Comparison of ENCODE assay signal across 22 cellular contexts in the genomic region with DNA sequence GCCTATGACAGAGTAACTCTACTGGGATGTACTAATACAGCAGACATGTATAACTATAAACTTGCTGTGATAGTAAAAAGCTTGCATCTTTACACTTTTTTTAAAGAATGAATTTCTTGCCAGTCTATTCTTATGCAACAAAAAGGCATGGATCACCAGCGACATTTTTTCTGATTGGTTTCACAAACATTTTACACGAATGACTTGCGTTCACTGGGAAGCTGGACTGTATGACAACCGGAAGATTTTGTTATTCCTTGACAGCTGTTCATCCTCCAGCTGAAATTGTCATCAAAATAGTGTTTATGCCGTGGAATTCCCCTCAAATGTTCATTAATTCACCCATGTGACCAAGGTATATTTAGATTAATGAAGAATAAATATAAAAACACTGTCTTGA.
DNase-seq lines count a peak whose midpoint lies in the region; TF ChIP-seq lines count a peak whose summit lies in the region.
"Had no signal": no experiment of that assay in that cellular context is flagged by ENCODE, and none has a peak within 500 bp of the region (broad histone marks: within the 10 kb centered on the region; RNA-seq: fewer than 3 reads in every experiment).

No MANE protein-coding gene starts in this region.

- H3K27me3 ChIP-seq in tibial artery (no peaks in the 10 kb centered on the region), testis (no peaks in the 10 kb centered on the region)
- H3K27me3 ChIP-seq: BE2C; BLaER1 treated with 17β-estradiol and CSF1 and Interleukin-3, amounts not matched to agents 10 nM and 100 nM had no signal

- POLR2A ChIA-PET in OCI-LY7 (lab: Charles Lee), result interaction anchor here (1.0 kb wide), 1 partner anchor 395 kb away, joined by 3 read pairs; no protein-coding TSS in a partner anchor

- no peak overlapping the region for H3K4me2 ChIP-seq in OCI-LY7 (ENCODE audit: low read length)
- H3K4me2 ChIP-seq: A549; BLaER1 treated with 17β-estradiol and CSF1 and Interleukin-3, amounts not matched to agents 10 nM and 100 nM; GM23338 had no signal

- intact Hi-C loops in OCI-LY7 (cut with micrococcal nuclease; ENCODE audit: unreplicated experiment), result no loop called here
- intact Hi-C loops in tibial artery (cut with DNase I; ENCODE audit: low total_unique reads), result no loop called here
- intact Hi-C loops in testis (cut with DNase I; ENCODE audit: low total_unique reads), result no loop called here

- no peaks in the 10 kb centered on the region for H3K9me3 ChIP-seq in OCI-LY7 (ENCODE audit: low read length)
- no peaks in the 10 kb centered on the region for H3K9me3 ChIP-seq in tibial artery
- H3K9me3 ChIP-seq in testis, result no peaks in the 10 kb centered on the region
- H3K9me3 ChIP-seq: A549, BE2C had no signal

- H3K4me3 ChIP-seq in OCI-LY7 (ENCODE audit: low read depth, low read length, poor library complexity, severe bottlenecking) (no peak overlapping the region), tibial artery (no peak overlapping the region), testis (no peak overlapping the region)
- H3K4me3 ChIP-seq: A549; BLaER1 treated with 17β-estradiol and CSF1 and Interleukin-3, amounts not matched to agents 10 nM and 100 nM; GM12878; GM23338 had no signal

- no peaks in the 10 kb centered on the region for H3K79me2 ChIP-seq in OCI-LY7 (ENCODE audit: insufficient read depth, low read depth, low read length)

- H3K27ac ChIP-seq in OCI-LY7 (ENCODE audit: low read depth, low read length, poor library complexity, severe bottlenecking) (no peak overlapping the region), tibial artery (no peak overlapping the region), testis (no peak overlapping the region)
- H3K27ac ChIP-seq: A549; BLaER1 treated with 17β-estradiol and CSF1 and Interleukin-3, amounts not matched to agents 10 nM and 100 nM had no signal

- H3K36me3 ChIP-seq in OCI-LY7 (ENCODE audit: insufficient read depth, low read length) (no peaks in the 10 kb centered on the region), tibial artery (no peaks in the 10 kb centered on the region), testis (ENCODE audit: low read depth, missing control alignments) (no peaks in the 10 kb centered on the region)
- H3K36me3 ChIP-seq: BE2C; BLaER1 treated with 17β-estradiol and CSF1 and Interleukin-3, amounts not matched to agents 10 nM and 100 nM had no signal

- no peaks in the 10 kb centered on the region for H3K9me2 ChIP-seq in OCI-LY7 (ENCODE audit: insufficient read depth, low read length)

- H4K20me1 ChIP-seq in OCI-LY7 (ENCODE audit: insufficient read depth, low read length), result no peaks in the 10 kb centered on the region
- H4K20me1 ChIP-seq: BLaER1 treated with 17β-estradiol and CSF1 and Interleukin-3, amounts not matched to agents 10 nM and 100 nM had no signal

- 87 to 89% methylated on average over 5 of the region's 5 CpGs for WGBS in testis, 2 donors

- CTCF ChIA-PET in OCI-LY7 (lab: Charles Lee; ENCODE audit: unreplicated experiment), result no interaction called here

- no peak overlapping the region for H2AFZ ChIP-seq in OCI-LY7 (ENCODE audit: low read length)
- H2AFZ ChIP-seq: GM23338 had no signal

- TF ChIP-seq CTCF in OCI-LY7 (conservative IDR thresholded peaks at IDR 0.05; ENCODE audit: low read length) (no peak), tibial artery (IDR thresholded peaks at IDR 0.05) (no peak), testis (IDR thresholded peaks at IDR 0.05) (no peak)

- no peaks in the 10 kb centered on the region for H3K4me1 ChIP-seq in OCI-LY7 (ENCODE audit: insufficient read depth, low read length, poor library complexity, severe bottlenecking)
- peaks cover 0 to 10% (median 0%) of the 10 kb centered on the region in 4 donors for H3K4me1 ChIP-seq in tibial artery
- no peaks in the 10 kb centered on the region for H3K4me1 ChIP-seq in testis
- H3K4me1 ChIP-seq: A549; BE2C; BLaER1 treated with 17β-estradiol and CSF1 and Interleukin-3, amounts not matched to agents 10 nM and 100 nM had no signal

- no TSS peak for BruUV-seq in OCI-LY7 (replicated peaks; lab: Mats Ljungman, UMichigan)

- peak; percentile 54 for DNase-seq in LHCN-M2 (ENCODE audit: low read depth)
- DNase-seq in myocyte (ENCODE audit: low read depth), result peak; percentile 20
- DNase-seq in retina, result peak; percentile 14
- DNase-seq in OCI-LY7 (ENCODE audit: low spot score), result no peak
- no peak for DNase-seq in NCI-H82 treated with DMSO at 0.1 percent for 48 hours (lab: John Stamatoyannopoulos, UW; ENCODE audit: unreplicated experiment)
- no peak for DNase-seq in tibial artery
- DNase-seq in testis, result no peak
- DNase-seq: 8988T; ACHN; AML-193; BE2C; CD4-positive, alpha-beta T cell; CD8-positive, alpha-beta memory T cell; DMS 273 treated with DMSO at 0.1 percent for 48 hours; DMS79; EL; GDM1; H9 had no signal

- TF ChIP-seq POLR2A in testis (IDR thresholded peaks at IDR 0.05), result no peak

Comparison
In these comparisons a context has a peak if more than half of its experiments do, and no peak if none do; other contexts are left out.
1. DNase-seq: peak in LHCN-M2 (single experiment), myocyte (single experiment) and retina (single experiment); none in OCI-LY7 (single experiment), NCI-H82 treated with DMSO at 0.1 percent for 48 hours (single experiment), tibial artery (0 of 2) and testis (single experiment).